In the genomic region with DNA sequence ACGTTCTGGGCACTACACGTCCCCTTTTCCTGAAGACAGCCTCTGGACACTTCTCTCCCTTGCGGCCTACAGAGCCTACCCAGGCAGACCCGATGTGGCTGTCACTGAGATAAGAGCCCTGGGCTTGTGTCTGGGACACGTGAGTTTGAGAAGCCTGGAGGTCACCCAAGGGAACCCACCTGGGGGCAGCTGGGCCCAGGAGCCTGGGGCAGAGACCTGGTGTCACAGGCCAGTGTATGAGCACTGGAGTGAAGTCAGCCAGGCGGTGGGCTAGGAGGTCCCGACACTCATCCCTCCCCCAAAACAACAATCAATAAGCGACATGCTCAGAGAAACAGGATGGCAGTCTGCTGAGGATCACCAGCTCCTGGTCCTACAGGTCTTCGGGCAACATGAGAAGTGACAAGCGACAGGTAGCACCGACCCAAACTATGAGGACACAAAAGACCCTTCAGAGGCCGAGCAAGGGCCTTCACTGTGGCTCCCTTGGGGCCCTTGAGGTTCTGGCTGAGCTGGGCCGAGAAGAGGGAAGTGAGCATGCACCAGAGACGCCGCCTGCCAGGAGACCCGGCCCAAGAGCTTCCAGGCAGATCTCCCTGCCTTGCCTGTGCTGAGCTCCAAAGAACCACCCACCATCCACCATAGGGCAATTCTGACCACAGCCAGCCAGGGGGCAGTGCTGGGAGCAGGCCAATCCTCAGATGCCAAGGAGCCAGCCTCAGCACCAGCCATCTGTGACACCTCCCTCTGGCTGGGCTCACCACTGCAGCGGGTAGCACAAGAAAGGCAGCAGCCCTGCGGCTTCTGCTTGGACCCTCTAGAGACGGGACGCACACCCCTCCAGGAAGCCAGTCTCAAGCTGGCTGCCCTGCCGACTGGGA, we compare ENCODE assay signal across 9 cellular contexts. TPM values are rescaled to one million over a fixed set of nuclear protein-coding genes. Genes with fewer than 3 reads are reported as not detected.
A peak's percentile ranks its signal among the peaks of the same experiment; 100 is the strongest.
DNase-seq lines count a peak whose midpoint lies in the region; ATAC-seq and TF ChIP-seq lines count a peak whose summit lies in the region.
"Had no signal": no experiment of that assay in that cellular context is flagged by ENCODE, and none has a peak within 500 bp of the region (broad histone marks: within the 10 kb centered on the region; RNA-seq: fewer than 3 reads in every experiment).

No MANE protein-coding gene starts in this region.

- peak; percentile 65 for DNase-seq in activated CD4-positive, alpha-beta T cell treated with anti-CD3 and anti-CD28 coated beads, Interleukin-2, amount 10 ng/mL, durations not matched to agents 24 days and 14 days
- DNase-seq in activated CD4-positive, alpha-beta T cell treated with anti-CD3 and anti-CD28 coated beads for 1 hour: no peak
- DNase-seq in Kasumi-1 (lab: John Stamatoyannopoulos, UW) (peak; percentile 52 to 54), mucosa of descending colon (peak in 1 of 3 donors; percentile 18), epidermal melanocyte (ENCODE audit: insufficient read length, low spot score) (no peak), GDM1 (lab: John Stamatoyannopoulos, UW) (no peak)
- no peak for DNase-seq in activated naive CD4-positive, alpha-beta T cell treated with anti-CD3 and anti-CD28 coated beads, Interleukin-2, amount 50 U/mL, for 72 hours (ENCODE audit: low spot score in 2 of 2)

- no peaks in the 10 kb centered on the region for H3K36me3 ChIP-seq in mucosa of descending colon (ENCODE audit: low read depth)

- H3K9me3 Mint-ChIP-seq in activated CD4-positive, alpha-beta T cell treated with anti-CD3 and anti-CD28 coated beads, Interleukin-2, amount 10 ng/mL, durations not matched to agents 24 days and 14 days: no peaks in the 10 kb centered on the region
- H3K9me3 Mint-ChIP-seq in activated naive CD4-positive, alpha-beta T cell treated with anti-CD3 and anti-CD28 coated beads, Interleukin-2, amount 50 U/mL, for 72 hours: no peaks in the 10 kb centered on the region

- peaks cover 4% of the 10 kb centered on the region for H3K27me3 Mint-ChIP-seq in activated CD4-positive, alpha-beta T cell treated with anti-CD3 and anti-CD28 coated beads, Interleukin-2, amount 10 ng/mL, durations not matched to agents 24 days and 14 days

- H3K4me1 ChIP-seq in mucosa of descending colon (ENCODE audit: low read depth): no peaks in the 10 kb centered on the region

- ATAC-seq in activated naive CD4-positive, alpha-beta T cell treated with anti-CD3 and anti-CD28 coated beads, Interleukin-2, amount 50 U/mL, for 72 hours: peak; percentile 37 to 79
- ATAC-seq in mucosa of descending colon (peak; percentile 56), GM19452 (IDR thresholded peaks at IDR 0.05; ENCODE audit: unreplicated experiment) (no peak)
- ATAC-seq: right cardiac atrium had no signal

- no peaks in the 10 kb centered on the region for H3K36me3 Mint-ChIP-seq in activated CD4-positive, alpha-beta T cell treated with anti-CD3 and anti-CD28 coated beads, Interleukin-2, amount 10 ng/mL, durations not matched to agents 24 days and 14 days (ENCODE audit: low read depth)
- H3K36me3 Mint-ChIP-seq in activated naive CD4-positive, alpha-beta T cell treated with anti-CD3 and anti-CD28 coated beads, Interleukin-2, amount 50 U/mL, for 72 hours: no peaks in the 10 kb centered on the region

- no peaks in the 10 kb centered on the region for H3K9me3 ChIP-seq in mucosa of descending colon

- H3K27ac Mint-ChIP-seq in activated CD4-positive, alpha-beta T cell treated with anti-CD3 and anti-CD28 coated beads, Interleukin-2, amount 10 ng/mL, durations not matched to agents 24 days and 14 days: no peak overlapping the region
- H3K27ac Mint-ChIP-seq in activated naive CD4-positive, alpha-beta T cell treated with anti-CD3 and anti-CD28 coated beads, Interleukin-2, amount 50 U/mL, for 72 hours: no peak overlapping the region

- no peak overlapping the region for H3K4me3 Mint-ChIP-seq in activated CD4-positive, alpha-beta T cell treated with anti-CD3 and anti-CD28 coated beads, Interleukin-2, amount 10 ng/mL, durations not matched to agents 24 days and 14 days

- H3K4me1 Mint-ChIP-seq in activated CD4-positive, alpha-beta T cell treated with anti-CD3 and anti-CD28 coated beads, Interleukin-2, amount 10 ng/mL, durations not matched to agents 24 days and 14 days: no peaks in the 10 kb centered on the region

- H3K4me3 ChIP-seq in mucosa of descending colon: no peak overlapping the region

- TF ChIP-seq CTCF in mucosa of descending colon (IDR thresholded peaks at IDR 0.05): no peak

- intact Hi-C loops in activated CD4-positive, alpha-beta T cell treated with anti-CD3 and anti-CD28 coated beads, Interleukin-2, amount 10 ng/mL, durations not matched to agents 24 days and 14 days (cut with micrococcal nuclease): no loop called here
- intact Hi-C loops in mucosa of descending colon (cut with DNase I, micrococcal nuclease): no loop called here

RNA-seq across cellular contexts. Expression of a gene that starts 11.0 kb away (rescaled TPM):
- 0.19 and 0.24 TPM in 2 replicates for total RNA-seq in activated CD4-positive, alpha-beta T cell treated with anti-CD3 and anti-CD28 coated beads, Interleukin-2, amount 10 ng/mL, durations not matched to agents 24 days and 14 days
- under 1 TPM in 1 of 2 donors, not detected in 1; 0.91 TPM for total RNA-seq in activated naive CD4-positive, alpha-beta T cell treated with anti-CD3 and anti-CD28 coated beads, Interleukin-2, amount 50 U/mL, for 72 hours
- not detected for total RNA-seq in mucosa of descending colon

RNA-seq across cellular contexts. Expression of a gene that starts 37.1 kb away (rescaled TPM):
- 27.3 and 28.7 TPM in 2 replicates for total RNA-seq in activated CD4-positive, alpha-beta T cell treated with anti-CD3 and anti-CD28 coated beads, Interleukin-2, amount 10 ng/mL, durations not matched to agents 24 days and 14 days
- total RNA-seq in activated naive CD4-positive, alpha-beta T cell treated with anti-CD3 and anti-CD28 coated beads, Interleukin-2, amount 50 U/mL, for 72 hours: 10 to 100 TPM; 13.0 to 14.0 TPM
- 10 to 100 TPM; 13.1 to 19.9 (median 16.0) TPM for total RNA-seq in mucosa of descending colon

RNA-seq across cellular contexts. Expression of a gene that starts 37.6 kb away (rescaled TPM):
- total RNA-seq in activated CD4-positive, alpha-beta T cell treated with anti-CD3 and anti-CD28 coated beads, Interleukin-2, amount 10 ng/mL, durations not matched to agents 24 days and 14 days: 0.36 and 0.84 TPM in 2 replicates
- total RNA-seq in activated naive CD4-positive, alpha-beta T cell treated with anti-CD3 and anti-CD28 coated beads, Interleukin-2, amount 50 U/mL, for 72 hours: 1 to 10 TPM; 1.0 to 2.9 TPM
- total RNA-seq in mucosa of descending colon: 10 to 100 TPM in 1 of 3 donors, 1 to 10 TPM in 2; 4.6 to 63.0 (median 5.5) TPM

RNA-seq across cellular contexts. Expression of a gene that starts 51.7 kb away (rescaled TPM):
- 3.5 TPM in 2 replicates for total RNA-seq in activated CD4-positive, alpha-beta T cell treated with anti-CD3 and anti-CD28 coated beads, Interleukin-2, amount 10 ng/mL, durations not matched to agents 24 days and 14 days
- total RNA-seq in activated naive CD4-positive, alpha-beta T cell treated with anti-CD3 and anti-CD28 coated beads, Interleukin-2, amount 50 U/mL, for 72 hours: 1 to 10 TPM in 1 of 2 donors, under 1 TPM in 1; 0.16 to 2.2 TPM
- 100 to 1,000 TPM; 214 to 313 (median 251) TPM for total RNA-seq in mucosa of descending colon

Comparison
In these comparisons a context has a peak if more than half of its experiments do, and no peak if none do; other contexts are left out.
1. DNase-seq: peak in activated CD4-positive, alpha-beta T cell treated with anti-CD3 and anti-CD28 coated beads, Interleukin-2, amount 10 ng/mL, durations not matched to agents 24 days and 14 days (single experiment) and Kasumi-1 (2 of 2); none in activated CD4-positive, alpha-beta T cell treated with anti-CD3 and anti-CD28 coated beads for 1 hour (single experiment), activated naive CD4-positive, alpha-beta T cell treated with anti-CD3 and anti-CD28 coated beads, Interleukin-2, amount 50 U/mL, for 72 hours (0 of 2), epidermal melanocyte (single experiment) and GDM1 (single experiment).